1 cellular context compared by ENCODE assay signal in genomic region chr19:13185763-13186649, GRCh38.
TF ChIP-seq lines count a peak whose summit lies in the region.

No MANE protein-coding gene starts in this region.

TF ChIP-seq in HEK293, 187 proteins besides CTCF, POLR2A, EP300 and RAD21:
- TF ChIP-seq SP2 (tag by site-specific recombination; IDR thresholded peaks at IDR 0.05), result peak; percentile 36
